Comparison of ENCODE assay signal across 8 cellular contexts in the genomic region with DNA sequence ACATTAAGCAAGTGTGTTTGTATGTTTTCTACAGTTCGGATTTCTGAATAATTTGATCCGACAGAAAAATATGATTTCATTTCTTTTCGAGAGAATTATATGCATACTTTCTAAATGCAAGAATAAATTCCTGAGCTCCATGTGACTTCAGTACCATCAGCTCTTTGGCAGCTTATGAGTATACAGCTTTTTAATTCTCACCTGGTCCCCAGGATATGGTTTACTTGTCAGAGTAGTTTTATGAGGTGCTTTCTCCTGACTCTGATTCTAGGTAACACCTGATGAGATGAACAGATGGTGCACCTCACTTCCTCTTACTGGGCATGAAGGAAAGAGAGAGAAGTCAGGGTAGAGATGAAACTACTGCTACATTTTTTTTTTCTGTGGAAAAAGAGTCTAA. TPM values are rescaled to one million over a fixed set of nuclear protein-coding genes. Genes with fewer than 3 reads are reported as not detected.
DNase-seq lines count a peak whose midpoint lies in the region; ATAC-seq and TF ChIP-seq lines count a peak whose summit lies in the region.

No MANE protein-coding gene starts in this region.

- no peaks in the 10 kb centered on the region for H4K20me1 ChIP-seq in IMR-90 (ENCODE audit: insufficient read depth, low read length)

- H3K9me3 ChIP-seq in IMR-90 (ENCODE audit: control insufficient read depth, insufficient read depth, low read length) (no peaks in the 10 kb centered on the region), endocrine pancreas (ENCODE audit: control insufficient read depth, low read length) (no peaks in the 10 kb centered on the region), skeletal muscle satellite cell (replicated peaks; ENCODE audit: low read length) (no peaks in the 10 kb centered on the region)

- H4K91ac ChIP-seq in IMR-90 (ENCODE audit: insufficient read depth, low read depth, low read length): 0 out of 2 replicates have a peak overlapping the region, but pooled peaks have one; percentile 17

- no peak overlapping the region for H3K14ac ChIP-seq in IMR-90 (replicated peaks; ENCODE audit: low read depth, low read length)

- dilution Hi-C loops in IMR-90 (cut with HindIII; ENCODE audit: low sequenced_read_pairs, unreplicated experiment): no loop called here

- H2AK5ac ChIP-seq in IMR-90 (ENCODE audit: low read depth, low read length): no peak overlapping the region

- DNase-seq in GM20000 (ENCODE audit: low spot score): peak; percentile 3
- no peak for DNase-seq in IMR-90
- DNase-seq in NCI-H524 treated with DMSO at 0.1 percent for 48 hours (lab: John Stamatoyannopoulos, UW): no peak
- no peak for DNase-seq in iPS-NIHi11 (ENCODE audit: low spot score)
- DNase-seq in HuH-7.5 (ENCODE audit: low spot score): no peak
- DNase-seq in AG08396 (ENCODE audit: low spot score): no peak

- TF ChIP-seq POLR2A in IMR-90 (IDR thresholded peaks at IDR 0.05; ENCODE audit: low read depth, low read length): no peak

- H4K5ac ChIP-seq in IMR-90 (ENCODE audit: low read depth, low read length): peak overlapping the region; percentile 67; the same call in 1 of the 2 replicates

- H3K27me3 ChIP-seq in IMR-90 (ENCODE audit: control insufficient read depth, insufficient read depth, low read length) (no peaks in the 10 kb centered on the region), endocrine pancreas (ENCODE audit: control insufficient read depth, insufficient read depth, low read length) (no peaks in the 10 kb centered on the region), skeletal muscle satellite cell (ENCODE audit: control insufficient read depth, insufficient read depth, low read length) (no peaks in the 10 kb centered on the region)

- peak overlapping the region; percentile 42; the same call in 1 of the 2 replicates for H2BK120ac ChIP-seq in IMR-90 (ENCODE audit: low read depth, low read length)

- H3K18ac ChIP-seq in IMR-90 (ENCODE audit: low read depth, low read length): peak overlapping the region; percentile 94; the same call in 1 of the 2 replicates

- peak overlapping the region; percentile 41; the same call in 1 of the 3 replicates for H2BK15ac ChIP-seq in IMR-90 (ENCODE audit: low read depth, low read length)

- WGBS in IMR-90 (ENCODE audit: extremely low coverage in 2 of 2, insufficient read length in 1 of 2), 2 experiments: no CpG with 5 or more reads among the region's 3 CpGs

- BruUV-seq in IMR-90 (replicated peaks; lab: Mats Ljungman, UMichigan): no TSS peak

- POLR2A ChIA-PET in IMR-90 (lab: Charles Lee; ENCODE audit: unreplicated experiment): interaction anchor here (0.5 kb wide), 1 partner anchor 10 kb away, joined by 4 read pairs; no protein-coding TSS in a partner anchor

- no peak overlapping the region for H2AFZ ChIP-seq in IMR-90 (replicated peaks; ENCODE audit: low read length, poor library complexity)

- no peak for TF ChIP-seq RAD21 in IMR-90 (IDR thresholded peaks at IDR 0.05; ENCODE audit: low read length)

- H3K9me1 ChIP-seq in IMR-90 (ENCODE audit: insufficient read depth, low read length): no peaks in the 10 kb centered on the region

- no peak overlapping the region for H3K23ac ChIP-seq in IMR-90 (ENCODE audit: low read depth, low read length)

- H2BK20ac ChIP-seq in IMR-90 (ENCODE audit: low read depth, low read length): peak overlapping the region; percentile 22; the same call in 1 of the 2 replicates

- peak overlapping the region; percentile 81; the same call in 1 of the 2 replicates for H3K27ac ChIP-seq in IMR-90 (ENCODE audit: insufficient read depth, low read length)

- H4K8ac ChIP-seq in IMR-90 (ENCODE audit: low read depth in 2 of 2, low read length in 2 of 2): peak overlapping the region in 1 of 2 experiments; percentile 32; a peak in 2 of 4 replicates

- TF ChIP-seq CTCF in GM20000 (IDR thresholded peaks at IDR 0.05; ENCODE audit: extremely low read depth, missing control alignments): no peak
- no peak for TF ChIP-seq CTCF in IMR-90 (conservative IDR thresholded peaks at IDR 0.05; ENCODE audit: low read depth, low read length)

- in situ Hi-C loops in IMR-90 (cut with MboI; ENCODE audit: low sequenced_read_pairs): no loop called here

- H3K4me2 ChIP-seq in IMR-90 (ENCODE audit: low read depth, low read length) (no peak overlapping the region; the same call in 1 of the 2 replicates), skeletal muscle satellite cell (ENCODE audit: low read length) (peak overlapping the region; percentile 78)

- intact Hi-C loops in IMR-90 (cut with micrococcal nuclease): no loop called here

- H3K4ac ChIP-seq in IMR-90 (ENCODE audit: low read depth, low read length): no peak overlapping the region; the same call in 1 of the 2 replicates

- peak; percentile 19 for ATAC-seq in IMR-90 (ENCODE audit: low read depth)

- no peak overlapping the region for H2AK9ac ChIP-seq in IMR-90 (replicated peaks; ENCODE audit: low read depth, low read length, poor library complexity)

- H2BK5ac ChIP-seq in IMR-90 (ENCODE audit: low read depth, low read length, poor library complexity, severe bottlenecking): peak overlapping the region; percentile 77

- CTCF ChIA-PET in IMR-90 (lab: Yijun Ruan, JAX): interaction anchor here (0.7 kb wide), 1 partner anchor 64 kb away, joined by 3 read pairs; a partner anchor contains a TSS

- peaks cover 5% of the 10 kb centered on the region; the same call in 1 of the 2 replicates for H3K4me1 ChIP-seq in IMR-90 (ENCODE audit: control insufficient read depth, insufficient read depth, low read length)
- H3K4me1 ChIP-seq in endocrine pancreas (ENCODE audit: control insufficient read depth, insufficient read depth, low read length): peaks cover 14% of the 10 kb centered on the region
- peaks cover 16% of the 10 kb centered on the region for H3K4me1 ChIP-seq in skeletal muscle satellite cell (ENCODE audit: control insufficient read depth, insufficient read depth, low read length)

- no peak overlapping the region for H3K4me3 ChIP-seq in IMR-90 (ENCODE audit: insufficient read depth, low read depth, low read length)
- peak overlapping the region; percentile 67 for H3K4me3 ChIP-seq in endocrine pancreas (ENCODE audit: control insufficient read depth, insufficient read depth, low read length)
- peak overlapping the region; percentile 57 for H3K4me3 ChIP-seq in skeletal muscle satellite cell (ENCODE audit: low read length)

- H3K36me3 ChIP-seq in IMR-90 (ENCODE audit: control insufficient read depth, insufficient read depth, low read length) (no peaks in the 10 kb centered on the region), endocrine pancreas (ENCODE audit: control insufficient read depth, insufficient read depth, low read length) (no peaks in the 10 kb centered on the region), skeletal muscle satellite cell (ENCODE audit: insufficient read depth, low read length) (no peaks in the 10 kb centered on the region)

- H3K9ac ChIP-seq in IMR-90 (ENCODE audit: low read depth, low read length): no peak overlapping the region
- H3K9ac ChIP-seq in endocrine pancreas (ENCODE audit: control insufficient read depth, insufficient read depth, low read length): no peak overlapping the region
- peak overlapping the region; percentile 50 for H3K9ac ChIP-seq in skeletal muscle satellite cell (ENCODE audit: low read depth, low read length)

- H3K56ac ChIP-seq in IMR-90 (ENCODE audit: extremely low read depth, insufficient read depth, low read length): no peak overlapping the region

- no peaks in the 10 kb centered on the region for H3K79me1 ChIP-seq in IMR-90 (ENCODE audit: low read depth in 1 of 2, low read length in 2 of 2)

TF ChIP-seq in IMR-90, 13 proteins besides CTCF, POLR2A, EP300 and RAD21:
- TF ChIP-seq MAZ (IDR thresholded peaks at IDR 0.05; ENCODE audit: borderline replicate concordance, low read depth, low read length): no peak
- no peak for TF ChIP-seq CEBPB (IDR thresholded peaks at IDR 0.05; ENCODE audit: low read depth, low read length)
- no peak for TF ChIP-seq MXI1 (IDR thresholded peaks at IDR 0.05; ENCODE audit: borderline replicate concordance, low read depth, low read length)
- TF ChIP-seq SMC3 (IDR thresholded peaks at IDR 0.05; ENCODE audit: low read depth, low read length): no peak
- TF ChIP-seq CHD1 (IDR thresholded peaks at IDR 0.05; ENCODE audit: low read depth, low read length): no peak
- TF ChIP-seq RFX5 (IDR thresholded peaks at IDR 0.05; ENCODE audit: low read depth, low read length): no peak
- TF ChIP-seq BHLHE40 (IDR thresholded peaks at IDR 0.05; ENCODE audit: low read depth, low read length): no peak
- TF ChIP-seq, protein P1, sequence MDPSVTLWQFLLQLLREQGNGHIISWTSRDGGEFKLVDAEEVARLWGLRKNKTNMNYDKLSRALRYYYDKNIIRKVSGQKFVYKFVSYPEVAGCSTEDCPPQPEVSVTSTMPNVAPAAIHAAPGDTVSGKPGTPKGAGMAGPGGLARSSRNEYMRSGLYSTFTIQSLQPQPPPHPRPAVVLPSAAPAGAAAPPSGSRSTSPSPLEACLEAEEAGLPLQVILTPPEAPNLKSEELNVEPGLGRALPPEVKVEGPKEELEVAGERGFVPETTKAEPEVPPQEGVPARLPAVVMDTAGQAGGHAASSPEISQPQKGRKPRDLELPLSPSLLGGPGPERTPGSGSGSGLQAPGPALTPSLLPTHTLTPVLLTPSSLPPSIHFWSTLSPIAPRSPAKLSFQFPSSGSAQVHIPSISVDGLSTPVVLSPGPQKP (IDR thresholded peaks at IDR 0.05; ENCODE audit: borderline replicate concordance, low read depth, low read length): no peak
- no peak for TF ChIP-seq FOS (IDR thresholded peaks at IDR 0.05; ENCODE audit: low read depth, low read length)
- no peak for TF ChIP-seq NFE2L2 (IDR thresholded peaks at IDR 0.05; ENCODE audit: low read depth, low read length)
- no peak for TF ChIP-seq RCOR1 (IDR thresholded peaks at IDR 0.05; ENCODE audit: insufficient replicate concordance, low read length)
- TF ChIP-seq, protein P2, sequence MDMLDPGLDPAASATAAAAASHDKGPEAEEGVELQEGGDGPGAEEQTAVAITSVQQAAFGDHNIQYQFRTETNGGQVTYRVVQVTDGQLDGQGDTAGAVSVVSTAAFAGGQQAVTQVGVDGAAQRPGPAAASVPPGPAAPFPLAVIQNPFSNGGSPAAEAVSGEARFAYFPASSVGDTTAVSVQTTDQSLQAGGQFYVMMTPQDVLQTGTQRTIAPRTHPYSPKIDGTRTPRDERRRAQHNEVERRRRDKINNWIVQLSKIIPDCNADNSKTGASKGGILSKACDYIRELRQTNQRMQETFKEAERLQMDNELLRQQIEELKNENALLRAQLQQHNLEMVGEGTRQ (IDR thresholded peaks at IDR 0.05; ENCODE audit: low read depth, low read length): no peak
- TF ChIP-seq MAFK (IDR thresholded peaks at IDR 0.05; ENCODE audit: low read depth, low read length): no peak
TF ChIP-seq in IMR-90: peak in this region for 0.

RNA-seq across cellular contexts. Expression of a gene that starts 3.1 kb away (rescaled TPM):
- not detected in 2 replicates for total RNA-seq in IMR-90 (2012; rRNA removed)
- 0.14 and 0.19 TPM in 2 replicates for polyA plus RNA-seq in IMR-90 (2012; rRNA removed)
- polyA plus RNA-seq in IMR-90 (2012; cell fraction: cytosol; rRNA removed): not detected in 2 replicates
- 0.30 and 1.4 TPM in 2 replicates for polyA plus RNA-seq in IMR-90 (2012; cell fraction: nucleus; rRNA removed; ENCODE audit: low replicate concordance)
- total RNA-seq in skeletal muscle satellite cell (2012; rRNA removed): under 0.01 TPM in 1 of 2 replicates, not detected in the other
